Comparison of ENCODE assay signal across 16 cellular contexts in genomic region chr11:26778000-26778757, GRCh38. TPM values are rescaled to one million over a fixed set of nuclear protein-coding genes. Genes with fewer than 3 reads are reported as not detected.
DNase-seq lines count a peak whose midpoint lies in the region; ATAC-seq and TF ChIP-seq lines count a peak whose summit lies in the region.
"Had no signal": no experiment of that assay in that cellular context is flagged by ENCODE, and none has a peak within 500 bp of the region (broad histone marks: within the 10 kb centered on the region; RNA-seq: fewer than 3 reads in every experiment).

No MANE protein-coding gene starts in this region.

- no peaks in the 10 kb centered on the region for H3K36me3 ChIP-seq in CD4-positive, alpha-beta memory T cell (ENCODE audit: insufficient read depth, low read length)
- no peaks in the 10 kb centered on the region for H3K36me3 ChIP-seq in lower lobe of right lung
- H3K36me3 ChIP-seq: transverse colon had no signal

- no peak overlapping the region for H3K4me3 Mint-ChIP-seq in CD4-positive, alpha-beta memory T cell
- H3K4me3 Mint-ChIP-seq: activated CD4-positive, alpha-beta T cell treated with anti-CD3 and anti-CD28 coated beads for 36 hours; H9 had no signal

- no peaks in the 10 kb centered on the region for H3K4me1 Mint-ChIP-seq in CD4-positive, alpha-beta memory T cell
- H3K4me1 Mint-ChIP-seq: activated CD4-positive, alpha-beta T cell treated with anti-CD3 and anti-CD28 coated beads for 36 hours; H9 had no signal

- H3K27me3 ChIP-seq in CD4-positive, alpha-beta memory T cell (ENCODE audit: insufficient read depth, low read length) = no peaks in the 10 kb centered on the region
- H3K27me3 ChIP-seq in lower lobe of right lung (ENCODE audit: low read depth) = no peaks in the 10 kb centered on the region
- H3K27me3 ChIP-seq: transverse colon had no signal

- POLR2A ChIA-PET in CD4-positive, alpha-beta memory T cell (lab: Charles Lee; ENCODE audit: partially characterized antibody) = no interaction called here

- no peaks in the 10 kb centered on the region for H3K36me3 Mint-ChIP-seq in CD4-positive, alpha-beta memory T cell

- H3K9me3 Mint-ChIP-seq in CD4-positive, alpha-beta memory T cell = peaks cover 0 to 6% (median 3%) of the 10 kb centered on the region in 8 donors

- H3K9me3 ChIP-seq in CD4-positive, alpha-beta memory T cell (ENCODE audit: control insufficient read depth in 1 of 2, low read length in 2 of 2) = no peaks in the 10 kb centered on the region
- H3K9me3 ChIP-seq in lower lobe of right lung = no peaks in the 10 kb centered on the region
- H3K9me3 ChIP-seq: transverse colon had no signal

- H3K4me3 ChIP-seq in choroid plexus epithelial cell (ENCODE audit: low read depth, low read length) (no peak overlapping the region), lower lobe of right lung (no peak overlapping the region)
- H3K4me3 ChIP-seq in CD4-positive, alpha-beta memory T cell (ENCODE audit: low read length in 2 of 2) = no peak overlapping the region
- H3K4me3 ChIP-seq: transverse colon had no signal

- CTCF ChIA-PET in CD4-positive, alpha-beta memory T cell (lab: Charles Lee; ENCODE audit: partially characterized antibody) = no interaction called here

- no peaks in the 10 kb centered on the region for H3K27me3 Mint-ChIP-seq in CD4-positive, alpha-beta memory T cell
- H3K27me3 Mint-ChIP-seq: activated CD4-positive, alpha-beta T cell treated with anti-CD3 and anti-CD28 coated beads for 36 hours had no signal

- no peak overlapping the region for H3K27ac Mint-ChIP-seq in CD4-positive, alpha-beta memory T cell
- H3K27ac Mint-ChIP-seq: activated CD4-positive, alpha-beta T cell treated with anti-CD3 and anti-CD28 coated beads for 36 hours; H9 had no signal

- TF ChIP-seq CTCF in choroid plexus epithelial cell (conservative IDR thresholded peaks at IDR 0.05; ENCODE audit: low read depth, low read length) (no peak), lower lobe of right lung (IDR thresholded peaks at IDR 0.05) (no peak)

- H3K27ac ChIP-seq in CD4-positive, alpha-beta memory T cell (ENCODE audit: low read depth, low read length) = no peak overlapping the region
- no peak overlapping the region for H3K27ac ChIP-seq in lower lobe of right lung
- H3K27ac ChIP-seq: transverse colon had no signal

- peak; percentile 40 for ATAC-seq in sciatic nerve
- no peak for ATAC-seq in lower lobe of right lung
- no peak for ATAC-seq in HG03460 (IDR thresholded peaks at IDR 0.05; ENCODE audit: unreplicated experiment)
- ATAC-seq in GM18861 (IDR thresholded peaks at IDR 0.05; ENCODE audit: unreplicated experiment) = no peak
- ATAC-seq: activated CD4-positive, alpha-beta T cell treated with anti-CD3 and anti-CD28 coated beads for 36 hours had no signal

- H3K4me1 ChIP-seq in CD4-positive, alpha-beta memory T cell (ENCODE audit: insufficient read depth, low read length) = no peaks in the 10 kb centered on the region
- H3K4me1 ChIP-seq in lower lobe of right lung = no peaks in the 10 kb centered on the region

- intact Hi-C loops in sciatic nerve (cut with DNase I) (no loop called here), lower lobe of right lung (cut with DNase I) (no loop called here)
- intact Hi-C loops in CD4-positive, alpha-beta memory T cell (cut with micrococcal nuclease) = no loop called here

- DNase-seq in GM04504 (ENCODE audit: low read depth) (peak; percentile 80), NAMALWA (ENCODE audit: low spot score) (peak; percentile 2), choroid plexus epithelial cell (ENCODE audit: low read depth) (peak; percentile 61), sciatic nerve (ENCODE audit: low spot score) (no peak), lower lobe of right lung (no peak)
- DNase-seq in CD4-positive, alpha-beta memory T cell = no peak
- DNase-seq: activated CD4-positive, alpha-beta T cell treated with anti-CD3 and anti-CD28 coated beads for 36 hours; activated naive CD4-positive, alpha-beta T cell treated with anti-CD3 and anti-CD28 coated beads, Interleukin-2, amount 50 U/mL, for 16 hours; DMS79 treated with DMSO at 0.1 percent for 48 hours; effector CD4-positive, alpha-beta T cell; H9; transverse colon had no signal

RNA-seq across cellular contexts. Expression of gene SLC5A12, which starts 56.3 kb away (rescaled TPM):
- total RNA-seq in sciatic nerve (0.18 TPM), lower lobe of right lung (not detected)
- not detected for total RNA-seq in CD4-positive, alpha-beta memory T cell
- not detected for polyA plus RNA-seq in CD4-positive, alpha-beta memory T cell
- total RNA-seq: activated CD4-positive, alpha-beta T cell treated with anti-CD3 and anti-CD28 coated beads for 36 hours; mononuclear cell; NCI-H460 had no signal

Comparison
In these comparisons a context has a peak if more than half of its experiments do, and no peak if none do; other contexts are left out.
1. DNase-seq: peak in GM04504 (single experiment), NAMALWA (single experiment) and choroid plexus epithelial cell (single experiment); none in sciatic nerve (single experiment), CD4-positive, alpha-beta memory T cell (0 of 5) and lower lobe of right lung (single experiment).